Comparison of ENCODE assay signal across 11 cellular contexts in genomic region chr17:62098623-62099231, GRCh38. TPM values are rescaled to one million over a fixed set of nuclear protein-coding genes. Genes with fewer than 3 reads are reported as not detected.
A peak's percentile ranks its signal among the peaks of the same experiment; 100 is the strongest.
DNase-seq lines count a peak whose midpoint lies in the region; ATAC-seq, FAIRE-seq and TF ChIP-seq lines count a peak whose summit lies in the region.
"Had no signal": no experiment of that assay in that cellular context is flagged by ENCODE, and none has a peak within 500 bp of the region (broad histone marks: within the 10 kb centered on the region; RNA-seq: fewer than 3 reads in every experiment).

No MANE protein-coding gene starts in this region.

- H3K9ac ChIP-seq in Karpas-422 (ENCODE audit: low read length) (no peak overlapping the region), mammary epithelial cell (ENCODE audit: insufficient read depth, low read length) (no peak overlapping the region)
- H3K9ac ChIP-seq: SK-N-SH had no signal

- WGBS in aorta, 2 donors, result 88 to 94% methylated on average over 4 of the region's 4 CpGs
- WGBS in mammary epithelial cell (ENCODE audit: low coverage, missing lambda C conversion rate), result 92% methylated on average over 4 of the region's 4 CpGs

- peak; percentile 81 for ATAC-seq in HG02840 (IDR thresholded peaks at IDR 0.05; ENCODE audit: low FRiP score, unreplicated experiment)
- ATAC-seq in aorta (ENCODE audit: low FRiP score), result no peak

- H3K9me2 ChIP-seq in Karpas-422 (replicated peaks; ENCODE audit: insufficient read depth, low read length), result no peaks in the 10 kb centered on the region
- H3K9me2 ChIP-seq: SK-N-SH had no signal

- CTCF ChIA-PET in mammary epithelial cell (lab: Charles Lee; ENCODE audit: low non-redundant PET), result no interaction called here

- in situ Hi-C loops in mammary epithelial cell (cut with MboI; ENCODE audit: low sequenced_read_pairs in 2 of 2), result no loop called here

- H3K4me2 ChIP-seq in Karpas-422 (ENCODE audit: low read depth, low read length, poor library complexity, severe bottlenecking) (peak overlapping the region; percentile 44), mammary epithelial cell (ENCODE audit: insufficient read depth, low read depth, low read length) (no peak overlapping the region)
- H3K4me2 ChIP-seq: SK-N-SH had no signal

- H3K36me3 ChIP-seq in Karpas-422 (ENCODE audit: insufficient read depth, low read length) (no peaks in the 10 kb centered on the region), aorta (ENCODE audit: control insufficient read depth in 1 of 2, insufficient read depth in 2 of 2, low read length in 1 of 2) (no peaks in the 10 kb centered on the region), mammary epithelial cell (ENCODE audit: insufficient read depth, low read length) (no peaks in the 10 kb centered on the region)

- dilution Hi-C loops in mammary epithelial cell (cut with HindIII; ENCODE audit: low sequenced_read_pairs), result no loop called here

- FAIRE-seq in RCC 7860 (lab: Jason Lieb, UNC), result no peak

- no peak overlapping the region for H3K4me3 ChIP-seq in Karpas-422 (ENCODE audit: low read length)
- no peak overlapping the region for H3K4me3 ChIP-seq in aorta (ENCODE audit: low read length in 2 of 2)
- no peak overlapping the region for H3K4me3 ChIP-seq in mammary epithelial cell (replicated peaks in 1 of 3; ENCODE audit: insufficient read depth in 1 of 3, low read depth in 2 of 3, low read length in 3 of 3)

- no peak for TF ChIP-seq CTCF in mammary epithelial cell (conservative IDR thresholded peaks at IDR 0.05 in 1 of 2, IDR thresholded peaks at IDR 0.05 in 1 of 2; ENCODE audit: extremely low read depth in 1 of 2, insufficient read depth in 1 of 2, low read depth in 1 of 2, low read length in 2 of 2)

- H3K27me3 ChIP-seq in Karpas-422 (ENCODE audit: low read length) (no peaks in the 10 kb centered on the region), aorta (ENCODE audit: control insufficient read depth in 1 of 2, insufficient read depth in 2 of 2, low read length in 1 of 2) (no peaks in the 10 kb centered on the region), mammary epithelial cell (ENCODE audit: insufficient read depth, low read length) (no peaks in the 10 kb centered on the region)

- no peak overlapping the region for H3K27ac ChIP-seq in Karpas-422 (ENCODE audit: low read length)
- no peak overlapping the region for H3K27ac ChIP-seq in aorta (ENCODE audit: low read depth in 1 of 2, low read length in 2 of 2)
- no peak overlapping the region for H3K27ac ChIP-seq in mammary epithelial cell (ENCODE audit: insufficient read depth, low read depth, low read length)
- H3K27ac ChIP-seq: epithelial cell of prostate had no signal

- peak; percentile 77 for DNase-seq in CD1c-positive myeloid dendritic cell (ENCODE audit: extremely low spot score)
- peak; percentile 59 for DNase-seq in Karpas-422
- no peak for DNase-seq in activated gamma-delta T cell (lab: John Stamatoyannopoulos, UW)
- no peak for DNase-seq in aorta
- no peak for DNase-seq in RCC 7860 (ENCODE audit: low spot score)
- no peak for DNase-seq in mammary epithelial cell
- DNase-seq: NCI-H1436, SK-N-SH had no signal

- H2AFZ ChIP-seq in Karpas-422 (ENCODE audit: low read length) (no peak overlapping the region), mammary epithelial cell (ENCODE audit: low read depth, low read length) (no peak overlapping the region)

- BruUV-seq in mammary epithelial cell (replicated peaks; lab: Mats Ljungman, UMichigan), result no TSS peak

- peak; percentile 30 for TF ChIP-seq POLR2A in GM19099 (IDR thresholded peaks at IDR 0.05; ENCODE audit: extremely low read depth, insufficient read length, low read depth)

- H3K4me1 ChIP-seq in Karpas-422 (ENCODE audit: low read length) (peaks cover 15% of the 10 kb centered on the region), aorta (ENCODE audit: control insufficient read depth in 1 of 2, insufficient read depth in 2 of 2, low read length in 2 of 2) (no peaks in the 10 kb centered on the region), mammary epithelial cell (ENCODE audit: insufficient read depth, low read length) (peaks cover 23% of the 10 kb centered on the region)

- intact Hi-C loops in aorta (cut with DNase I), result no loop called here
- intact Hi-C loops in mammary epithelial cell (cut with micrococcal nuclease), result no loop called here

- no peaks in the 10 kb centered on the region for H3K9me3 ChIP-seq in Karpas-422 (ENCODE audit: low read length)
- H3K9me3 ChIP-seq in aorta (ENCODE audit: control insufficient read depth, low read length), result no peaks in the 10 kb centered on the region
- no peaks in the 10 kb centered on the region for H3K9me3 ChIP-seq in mammary epithelial cell (replicated peaks; ENCODE audit: insufficient read depth, low read length)
- H3K9me3 ChIP-seq: SK-N-SH had no signal

- no peaks in the 10 kb centered on the region for H4K20me1 ChIP-seq in Karpas-422 (ENCODE audit: insufficient read depth, low read depth, low read length)
- no peaks in the 10 kb centered on the region for H4K20me1 ChIP-seq in mammary epithelial cell (ENCODE audit: insufficient read depth, low read length)

- H3K79me2 ChIP-seq in Karpas-422 (ENCODE audit: low read length) (no peaks in the 10 kb centered on the region), mammary epithelial cell (ENCODE audit: insufficient read depth, low read length) (no peaks in the 10 kb centered on the region)

RNA-seq across cellular contexts. Expression of gene MED13, which starts 33.6 kb away (rescaled TPM):
- 40.9 and 90.3 TPM in 2 replicates for total RNA-seq in Karpas-422 (2014; rRNA removed; shearing (Covaris generic); ENCODE audit: low replicate concordance)
- total RNA-seq in aorta (10 to 100 TPM; 80.1 to 80.4 TPM), mammary epithelial cell (10 to 100 TPM; 50.1 to 79.9 TPM)
- polyA plus RNA-seq in aorta (10 to 100 TPM in 1 of 2 donors, 1 to 10 TPM in 1; 4.8 to 14.8 TPM), mammary epithelial cell (20.5 TPM)
- polyA minus RNA-seq in mammary epithelial cell, result 146 TPM

Comparison
In these comparisons a context has a peak if more than half of its experiments do, and no peak if none do; other contexts are left out.
1. DNase-seq: peak in CD1c-positive myeloid dendritic cell (single experiment) and Karpas-422 (single experiment); none in activated gamma-delta T cell (single experiment), aorta (0 of 2), RCC 7860 (single experiment) and mammary epithelial cell (single experiment).